ENCODE assay signal across 10 cellular contexts in the genomic region with DNA sequence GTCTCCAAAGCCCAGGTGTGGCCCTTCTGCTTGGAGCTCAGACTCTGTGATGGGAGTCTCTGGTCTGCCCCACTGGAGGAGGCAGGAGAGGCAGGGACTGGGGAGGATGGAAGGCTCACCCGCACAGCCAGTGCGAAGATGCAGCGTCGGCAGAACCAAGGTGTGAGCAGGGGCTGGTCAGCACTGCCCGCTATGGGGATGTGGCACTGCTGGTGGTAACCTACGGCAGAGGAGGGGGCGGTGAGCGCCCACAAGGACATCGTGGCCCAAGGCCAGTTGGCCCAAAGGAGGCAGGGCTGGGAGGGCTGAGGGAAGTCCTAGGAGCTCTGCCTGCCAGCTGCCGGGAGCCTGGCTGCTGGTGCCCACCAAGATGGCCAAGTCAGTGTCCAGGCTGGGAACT. TPM values are rescaled to one million over a fixed set of nuclear protein-coding genes. Genes with fewer than 3 reads are reported as not detected.
DNase-seq lines count a peak whose midpoint lies in the region; ATAC-seq, FAIRE-seq and TF ChIP-seq lines count a peak whose summit lies in the region.
"Had no signal": no experiment of that assay in that cellular context is flagged by ENCODE, and none has a peak within 500 bp of the region (broad histone marks: within the 10 kb centered on the region; RNA-seq: fewer than 3 reads in every experiment).

No MANE protein-coding gene starts in this region.

- TF ChIP-seq POLR2A in GM12891 (IDR thresholded peaks at IDR 0.05; ENCODE audit: low read depth, low read length): no peak
- no peak for TF ChIP-seq POLR2A in gastroesophageal sphincter (IDR thresholded peaks at IDR 0.05)
- no peak for TF ChIP-seq POLR2A in gastrocnemius medialis (IDR thresholded peaks at IDR 0.05)

- no peak for TF ChIP-seq EP300 in gastroesophageal sphincter (IDR thresholded peaks at IDR 0.05)

- H3K27me3 Mint-ChIP-seq in T-cell: no peaks in the 10 kb centered on the region
- H3K27me3 Mint-ChIP-seq: effector memory CD8-positive, alpha-beta T cell had no signal

- ATAC-seq in T-cell (replicated peaks in 1 of 4): no peak
- ATAC-seq in gastroesophageal sphincter: no peak
- ATAC-seq in gastrocnemius medialis: no peak
- no peak for ATAC-seq in esophagus mucosa

- WGBS in gastroesophageal sphincter (ENCODE audit: low coverage in 1 of 2), 2 donors: 100% methylated on average over 1 of the region's 10 CpGs; no CpG with 5 or more reads in 1 of the 2 donors

- H3K4me1 Mint-ChIP-seq in T-cell: peaks cover 38 to 52% (median 46%) of the 10 kb centered on the region in 3 donors

- no peak for DNase-seq in GM12891 (ENCODE audit: insufficient read length, low spot score)
- DNase-seq in T-cell: no peak
- DNase-seq in gastrocnemius medialis: no peak
- no peak for DNase-seq in HuH-7 (ENCODE audit: low spot score)
- DNase-seq in SKM-1 (lab: John Stamatoyannopoulos, UW; ENCODE audit: unreplicated experiment): no peak
- DNase-seq in COLO668 (lab: John Stamatoyannopoulos, UW; ENCODE audit: unreplicated experiment): no peak
- DNase-seq: islet precursor cell had no signal

- H3K4me3 Mint-ChIP-seq in T-cell: peak overlapping the region in 1 of 3 donors; percentile 79

- H3K27me3 ChIP-seq in gastroesophageal sphincter: no peaks in the 10 kb centered on the region
- H3K27me3 ChIP-seq in gastrocnemius medialis: no peaks in the 10 kb centered on the region

- H3K27ac ChIP-seq in gastroesophageal sphincter (peak overlapping the region; percentile 63 to 94 (median 92)), gastrocnemius medialis (peak overlapping the region; percentile 84 to 86 (median 84))

- TF ChIP-seq CTCF in gastroesophageal sphincter (IDR thresholded peaks at IDR 0.05) (no peak), gastrocnemius medialis (IDR thresholded peaks at IDR 0.05 in 4 of 5, conservative IDR thresholded peaks at IDR 0.05 in 1 of 5) (no peak)

- no peak for FAIRE-seq in GM12891 (lab: Jason Lieb, UNC)

- in situ Hi-C loops in gastrocnemius medialis (cut with MboI; ENCODE audit: low sequenced_read_pairs in 4 of 4): loop anchor here (5.0 to 25.0 kb wide), 3 partner anchors 65 to 193 kb away; a partner anchor contains a TSS

- no peak overlapping the region for H3K4me3 ChIP-seq in gastroesophageal sphincter
- H3K4me3 ChIP-seq in gastrocnemius medialis: peak overlapping the region in 1 of 4 donors; percentile 75

- H3K9me3 Mint-ChIP-seq in T-cell: no peaks in the 10 kb centered on the region
- H3K9me3 Mint-ChIP-seq: effector memory CD8-positive, alpha-beta T cell had no signal

- H3K36me3 ChIP-seq in gastroesophageal sphincter (peaks cover 0 to 70% of the 10 kb centered on the region in 2 donors), gastrocnemius medialis (no peaks in the 10 kb centered on the region)

- peaks cover 0 to 24% (median 11%) of the 10 kb centered on the region in 3 donors for H3K4me1 ChIP-seq in gastroesophageal sphincter
- peaks cover 4 to 8% of the 10 kb centered on the region in 2 donors for H3K4me1 ChIP-seq in gastrocnemius medialis

- CTCF ChIA-PET in T-cell (lab: Charles Lee): interaction anchor here (0.7 to 3.9 kb wide), 10 partner anchors 24 to 250 kb away, joined by 3 to 39 read pairs (median 4); no protein-coding TSS in a partner anchor

- POLR2A ChIA-PET in T-cell (lab: Charles Lee): interaction anchor here in 1 of 2 donors (0.5 to 1.9 kb wide), 2 partner anchors 62 to 292 kb away, joined by 9 to 11 read pairs; no protein-coding TSS in a partner anchor

- no peaks in the 10 kb centered on the region for H3K9me3 ChIP-seq in gastroesophageal sphincter
- no peaks in the 10 kb centered on the region for H3K9me3 ChIP-seq in gastrocnemius medialis

- intact Hi-C loops in gastrocnemius medialis (cut with DNase I; ENCODE audit: low total_unique reads): loop anchor here (1.0 to 2.0 kb wide), 4 partner anchors 26 to 155 kb away; a partner anchor contains a TSS

- H3K27ac Mint-ChIP-seq in T-cell: peak overlapping the region; percentile 94 to 97

- peaks cover 47% of the 10 kb centered on the region for H3K36me3 Mint-ChIP-seq in T-cell

TF ChIP-seq in GM12891, 5 proteins besides CTCF, POLR2A, EP300 and RAD21:
- TF ChIP-seq PAX5 (IDR thresholded peaks at IDR 0.05; ENCODE audit: insufficient read depth, low read length, severe bottlenecking) (no peak), POLR2AphosphoS5 (IDR thresholded peaks at IDR 0.05; ENCODE audit: low read depth, low read length) (0 out of 2 replicates have a peak, but pooled peaks have one; percentile 6), SPI1 (IDR thresholded peaks at IDR 0.05; ENCODE audit: low read depth, low read length) (no peak), TAF1 (IDR thresholded peaks at IDR 0.05; ENCODE audit: low read depth, low read length) (no peak), POU2F2 (IDR thresholded peaks at IDR 0.05; ENCODE audit: low read depth, low read length) (no peak)

RNA-seq across cellular contexts. Expression of a gene that starts 7.3 kb away (rescaled TPM):
- 65.4 TPM for polyA plus RNA-seq in GM12891 (2012; ENCODE audit: low read depth, missing spikeins)
- total RNA-seq in T-cell: 100 to 1,000 TPM in 4 of 5 donors, 10 to 100 TPM in 1; 92.8 to 184 (median 166) TPM
- total RNA-seq in gastroesophageal sphincter: 10 to 100 TPM; 27.0 to 82.5 (median 54.3) TPM
- total RNA-seq in gastrocnemius medialis: 10 to 100 TPM in 2 of 4 donors, 1 to 10 TPM in 2; 9.2 to 12.5 (median 10.8) TPM
- total RNA-seq in esophagus mucosa: 25.3 TPM

RNA-seq across cellular contexts. Expression of a gene that starts 27.0 kb away (rescaled TPM):
- polyA plus RNA-seq in GM12891 (2012; ENCODE audit: low read depth, missing spikeins): 12.0 TPM
- total RNA-seq in T-cell: 10 to 100 TPM; 27.5 to 55.2 (median 47.7) TPM
- total RNA-seq in gastroesophageal sphincter: 10 to 100 TPM; 26.8 to 42.8 (median 33.2) TPM
- total RNA-seq in gastrocnemius medialis: 10 to 100 TPM in 3 of 4 donors, 1 to 10 TPM in 1; 9.3 to 35.3 (median 12.6) TPM
- 45.2 TPM for total RNA-seq in esophagus mucosa

RNA-seq across cellular contexts. Expression of a gene that starts 56.9 kb away (rescaled TPM):
- polyA plus RNA-seq in GM12891 (2012; ENCODE audit: low read depth, missing spikeins): 107 TPM
- 100 to 1,000 TPM in 3 of 5 donors, 10 to 100 TPM in 2; 67.6 to 170 (median 157) TPM for total RNA-seq in T-cell
- 10 to 100 TPM in 1 of 4 donors, 1 to 10 TPM in 3; 1.2 to 14.3 (median 7.1) TPM for total RNA-seq in gastroesophageal sphincter
- total RNA-seq in gastrocnemius medialis: 1 to 10 TPM in 1 of 4 donors, under 1 TPM in 3; 0.42 to 1.6 (median 0.77) TPM
- total RNA-seq in esophagus mucosa: 1.2 TPM

Comparison
In these comparisons a context has a peak if more than half of its experiments do, and no peak if none do; other contexts are left out.
1. RNA of a gene that starts 56.9 kb away (total RNA-seq): 67.6 to 170 TPM in T-cell; 1.2 to 14.3 TPM in gastroesophageal sphincter, 1.2 TPM in esophagus mucosa (single experiment) and 0.42 to 1.6 TPM in gastrocnemius medialis; every median in the first group is over 4 times any median in the second.